In the genomic region with DNA sequence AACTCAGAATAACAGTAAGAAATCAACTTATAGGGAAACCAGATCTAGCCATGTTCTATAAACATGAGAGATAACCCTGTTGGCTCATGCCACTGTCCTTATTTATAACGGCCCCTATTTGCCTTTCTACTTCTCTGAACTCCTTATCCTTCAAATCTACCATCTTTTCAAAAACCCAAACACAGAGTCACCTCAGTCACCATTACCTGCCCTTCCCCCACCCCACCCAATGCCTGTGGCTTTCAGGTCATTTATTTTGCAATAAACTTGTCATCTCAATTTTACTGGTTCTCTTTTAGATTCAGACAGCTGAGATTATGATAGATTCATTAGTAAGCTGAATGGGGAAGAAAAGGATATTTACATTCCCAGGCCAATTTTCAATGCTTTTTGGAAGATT, we compare ENCODE assay signal across 20 cellular contexts. TPM values are rescaled to one million over a fixed set of nuclear protein-coding genes. Genes with fewer than 3 reads are reported as not detected.
A peak's percentile ranks its signal among the peaks of the same experiment; 100 is the strongest.
DNase-seq lines count a peak whose midpoint lies in the region; ATAC-seq, FAIRE-seq and TF ChIP-seq lines count a peak whose summit lies in the region.
"Had no signal": no experiment of that assay in that cellular context is flagged by ENCODE, and none has a peak within 500 bp of the region (broad histone marks: within the 10 kb centered on the region; RNA-seq: fewer than 3 reads in every experiment).

No MANE protein-coding gene starts in this region.

- CTCF ChIA-PET in A549 (lab: Yijun Ruan, JAX) (interaction anchor here (0.6 kb wide), 1 partner anchor 32 kb away, joined by 3 read pairs; no protein-coding TSS in a partner anchor), HEK293T (lab: Yijun Ruan, JAX) (interaction anchor here (0.6 to 1.5 kb wide), 3 partner anchors 12 to 294 kb away, joined by 3 to 7 read pairs (median 3); no protein-coding TSS in a partner anchor)

- ATAC-seq in A549, result no peak
- ATAC-seq: GM23338, HCT116, Right ventricle myocardium inferior had no signal

- no peaks in the 10 kb centered on the region for H3K27me3 ChIP-seq in endodermal cell (ENCODE audit: control insufficient read depth, insufficient read depth, low read length, poor library complexity, severe bottlenecking)
- H3K27me3 ChIP-seq: BLaER1 treated with 17β-estradiol and CSF1 and Interleukin-3, amounts not matched to agents 10 nM and 100 nM had no signal

- H3K36me3 ChIP-seq in endodermal cell (ENCODE audit: control insufficient read depth, insufficient read depth, low read length), result no peaks in the 10 kb centered on the region

- POLR2A ChIA-PET in A549 (lab: Yijun Ruan, JAX), result no interaction called here
- POLR2A ChIA-PET in HEK293T (lab: Yijun Ruan, JAX), result no interaction called here

- peaks cover 2% of the 10 kb centered on the region for H3K36me3 Mint-ChIP-seq in activated T-cell treated with anti-CD3 and anti-CD28 coated beads, Interleukin-2, amount 50 U/mL, for 24 hours (ENCODE audit: low read depth)
- peaks cover 10% of the 10 kb centered on the region for H3K36me3 Mint-ChIP-seq in endodermal cell (ENCODE audit: low read depth)
- H3K36me3 Mint-ChIP-seq: CD8-positive, alpha-beta memory T cell had no signal

- H3K4me2 ChIP-seq in A549, result 0 out of 3 replicates have a peak overlapping the region, but pooled peaks have one; percentile 6
- H3K4me2 ChIP-seq: BLaER1 treated with 17β-estradiol and CSF1 and Interleukin-3, amounts not matched to agents 10 nM and 100 nM; GM23338 had no signal

- no peak for TF ChIP-seq RAD21 in A549 (conservative IDR thresholded peaks at IDR 0.05 in 1 of 2, IDR thresholded peaks at IDR 0.05 in 1 of 2)

- 34% methylated on average over 1 of the region's 1 CpG for WGBS in A549 (ENCODE audit: missing lambda C conversion rate)
- 70 to 71% methylated on average over 1 of the region's 1 CpG for WGBS in endodermal cell (ENCODE audit: insufficient coverage in 1 of 2, insufficient read length in 1 of 2), 2 experiments

- no peak overlapping the region for H3K27ac Mint-ChIP-seq in activated T-cell treated with anti-CD3 and anti-CD28 coated beads, Interleukin-2, amount 50 U/mL, for 24 hours
- H3K27ac Mint-ChIP-seq in endodermal cell, result no peak overlapping the region
- H3K27ac Mint-ChIP-seq: CD8-positive, alpha-beta memory T cell; GM23338 had no signal

- H3K4me1 ChIP-seq in A549 (peaks cover 36% of the 10 kb centered on the region), endodermal cell (ENCODE audit: control insufficient read depth, insufficient read depth, low read length) (no peaks in the 10 kb centered on the region)

- no peaks in the 10 kb centered on the region for H3K27me3 Mint-ChIP-seq in activated T-cell treated with anti-CD3 and anti-CD28 coated beads, Interleukin-2, amount 50 U/mL, for 24 hours
- no peaks in the 10 kb centered on the region for H3K27me3 Mint-ChIP-seq in endodermal cell (ENCODE audit: insufficient read depth)
- H3K27me3 Mint-ChIP-seq: CD8-positive, alpha-beta memory T cell had no signal

- peaks cover 33% of the 10 kb centered on the region for H3K4me1 Mint-ChIP-seq in activated T-cell treated with anti-CD3 and anti-CD28 coated beads, Interleukin-2, amount 50 U/mL, for 24 hours (ENCODE audit: low read depth)
- H3K4me1 Mint-ChIP-seq in endodermal cell, result no peaks in the 10 kb centered on the region

- TF ChIP-seq POLR2A in A549 (IDR thresholded peaks at IDR 0.05; ENCODE audit: low read length), result no peak

- no peak overlapping the region for H3K27ac ChIP-seq in A549
- H3K27ac ChIP-seq in endodermal cell (ENCODE audit: low read depth, low read length), result no peak overlapping the region
- H3K27ac ChIP-seq: BLaER1 treated with 17β-estradiol and CSF1 and Interleukin-3, amounts not matched to agents 10 nM and 100 nM had no signal

- no peak for TF ChIP-seq CTCF in A549 (IDR thresholded peaks at IDR 0.05)
- no peak for TF ChIP-seq CTCF in endodermal cell (conservative IDR thresholded peaks at IDR 0.05)

- no peak for FAIRE-seq in A549 (lab: Jason Lieb, UNC)
- FAIRE-seq: GM12891 had no signal

- peaks cover 6% of the 10 kb centered on the region for H3K9me3 Mint-ChIP-seq in activated T-cell treated with anti-CD3 and anti-CD28 coated beads, Interleukin-2, amount 50 U/mL, for 24 hours
- peaks cover 19% of the 10 kb centered on the region for H3K9me3 Mint-ChIP-seq in endodermal cell

- no peak for TF ChIP-seq EP300 in A549 (IDR thresholded peaks at IDR 0.05)

- H3K9me3 ChIP-seq in A549 (no peaks in the 10 kb centered on the region; the same call in 2 of the 3 replicates), endodermal cell (ENCODE audit: control insufficient read depth, low read length) (peaks cover 30% of the 10 kb centered on the region)

- no peak overlapping the region for H3K4me3 Mint-ChIP-seq in activated T-cell treated with anti-CD3 and anti-CD28 coated beads, Interleukin-2, amount 50 U/mL, for 24 hours
- no peak overlapping the region for H3K4me3 Mint-ChIP-seq in endodermal cell
- H3K4me3 Mint-ChIP-seq: CD8-positive, alpha-beta memory T cell; GM23338 had no signal

- H3K9ac ChIP-seq in endodermal cell (ENCODE audit: extremely low read depth, low read length, poor library complexity, severe bottlenecking), result no peak overlapping the region
- H3K9ac ChIP-seq: BLaER1 treated with 17β-estradiol and CSF1 and Interleukin-3, amounts not matched to agents 10 nM and 100 nM had no signal

- DNase-seq in activated T-cell treated with anti-CD3 and anti-CD28 coated beads for 48 hours (ENCODE audit: low read depth) (peak; percentile 23), A549 (ENCODE audit: low read depth in 1 of 2, low spot score in 1 of 2) (no peak), HEK293T (ENCODE audit: extremely low spot score) (no peak), endodermal cell (no peak), occipital lobe (lab: John Stamatoyannopoulos, UW) (no peak), NCI-H1436 (lab: John Stamatoyannopoulos, UW) (no peak)
- DNase-seq in activated T-cell treated with anti-CD3 and anti-CD28 coated beads, Interleukin-2, amount 50 U/mL, for 24 hours, result no peak
- DNase-seq: CD8-positive, alpha-beta memory T cell; KG1; MV-4-11; NCI-H187; NCI-H2107; NCI-H510A; NCI-H748 treated with DMSO at 0.1 percent for 48 hours; NK-92 treated with Interleukin-12 subunit alpha and Interleukin-12 subunit beta, amount 100 ng/mL, for 24 hours had no signal

- no peak overlapping the region for H3K4me3 ChIP-seq in A549
- peak overlapping the region; percentile 2 for H3K4me3 ChIP-seq in endodermal cell (ENCODE audit: low read length)
- H3K4me3 ChIP-seq: BLaER1 treated with 17β-estradiol and CSF1 and Interleukin-3, amounts not matched to agents 10 nM and 100 nM; GM23338 had no signal

TF ChIP-seq in A549, 52 proteins besides CTCF, POLR2A, EP300 and RAD21:
- TF ChIP-seq MAFK (IDR thresholded peaks at IDR 0.05; ENCODE audit: partially characterized antibody), result no peak
- no peak for TF ChIP-seq POLR2AphosphoS2 (conservative IDR thresholded peaks at IDR 0.05; ENCODE audit: low read length)
- TF ChIP-seq MYC (IDR thresholded peaks at IDR 0.05; ENCODE audit: borderline replicate concordance, low read length), result no peak
- TF ChIP-seq, protein P1, sequence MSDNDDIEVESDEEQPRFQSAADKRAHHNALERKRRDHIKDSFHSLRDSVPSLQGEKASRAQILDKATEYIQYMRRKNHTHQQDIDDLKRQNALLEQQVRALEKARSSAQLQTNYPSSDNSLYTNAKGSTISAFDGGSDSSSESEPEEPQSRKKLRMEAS (IDR thresholded peaks at IDR 0.05), result no peak
- TF ChIP-seq NFE2L2 (conservative IDR thresholded peaks at IDR 0.05; ENCODE audit: low read length), result no peak
- no peak for TF ChIP-seq CHD4 (IDR thresholded peaks at IDR 0.05; ENCODE audit: borderline replicate concordance)
- no peak for TF ChIP-seq RNF2 (IDR thresholded peaks at IDR 0.05; ENCODE audit: borderline replicate concordance, low read depth)

TF ChIP-seq in HEK293T, 16 proteins besides CTCF, POLR2A, EP300 and RAD21:
- no peak for TF ChIP-seq BHLHE40 (IDR thresholded peaks at IDR 0.05; ENCODE audit: borderline replicate concordance)
- TF ChIP-seq, protein P2, sequence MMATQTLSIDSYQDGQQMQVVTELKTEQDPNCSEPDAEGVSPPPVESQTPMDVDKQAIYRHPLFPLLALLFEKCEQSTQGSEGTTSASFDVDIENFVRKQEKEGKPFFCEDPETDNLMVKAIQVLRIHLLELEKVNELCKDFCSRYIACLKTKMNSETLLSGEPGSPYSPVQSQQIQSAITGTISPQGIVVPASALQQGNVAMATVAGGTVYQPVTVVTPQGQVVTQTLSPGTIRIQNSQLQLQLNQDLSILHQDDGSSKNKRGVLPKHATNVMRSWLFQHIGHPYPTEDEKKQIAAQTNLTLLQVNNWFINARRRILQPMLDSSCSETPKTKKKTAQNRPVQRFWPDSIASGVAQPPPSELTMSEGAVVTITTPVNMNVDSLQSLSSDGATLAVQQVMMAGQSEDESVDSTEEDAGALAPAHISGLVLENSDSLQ (IDR thresholded peaks at IDR 0.05), result peak; percentile 94
- TF ChIP-seq CTBP1 (IDR thresholded peaks at IDR 0.05; ENCODE audit: borderline replicate concordance), result peak; percentile 65; the same call in 1 of the 2 replicates

RNA-seq across cellular contexts. Expression of a gene that starts 53.6 kb away (rescaled TPM):
- 13.1 and 17.7 TPM in 2 replicates for polyA plus RNA-seq in A549 (2011; rRNA removed)
- polyA plus RNA-seq in A549 (2012; cell fraction: cytosol; rRNA removed), result 3.4 and 3.9 TPM in 2 replicates
- 5.8 and 9.5 TPM in 2 replicates for polyA plus RNA-seq in A549 (2012; cell fraction: nucleus; rRNA removed)
- polyA plus RNA-seq in A549 (2017; fragmentation: RNase III; extraction: RNeasy Plus Mini Kit Qiagen cat#74134 plus additional on column Dnase treatment), result 4.2 to 4.5 TPM (median 4.5 TPM) in 3 replicates
- polyA minus RNA-seq in A549 (2011; rRNA and poly(A)+ RNA removed), result 47.6 and 50.4 TPM in 2 replicates
- total RNA-seq in endodermal cell, result 10 to 100 TPM; 54.3 to 60.6 TPM
- polyA plus RNA-seq in endodermal cell (2013, experiment 1 of 2), result 13.5 TPM
- 15.0 TPM for polyA plus RNA-seq in endodermal cell (2013, experiment 2 of 2)
- 77.7 TPM for total RNA-seq in occipital lobe
